In the genomic region with DNA sequence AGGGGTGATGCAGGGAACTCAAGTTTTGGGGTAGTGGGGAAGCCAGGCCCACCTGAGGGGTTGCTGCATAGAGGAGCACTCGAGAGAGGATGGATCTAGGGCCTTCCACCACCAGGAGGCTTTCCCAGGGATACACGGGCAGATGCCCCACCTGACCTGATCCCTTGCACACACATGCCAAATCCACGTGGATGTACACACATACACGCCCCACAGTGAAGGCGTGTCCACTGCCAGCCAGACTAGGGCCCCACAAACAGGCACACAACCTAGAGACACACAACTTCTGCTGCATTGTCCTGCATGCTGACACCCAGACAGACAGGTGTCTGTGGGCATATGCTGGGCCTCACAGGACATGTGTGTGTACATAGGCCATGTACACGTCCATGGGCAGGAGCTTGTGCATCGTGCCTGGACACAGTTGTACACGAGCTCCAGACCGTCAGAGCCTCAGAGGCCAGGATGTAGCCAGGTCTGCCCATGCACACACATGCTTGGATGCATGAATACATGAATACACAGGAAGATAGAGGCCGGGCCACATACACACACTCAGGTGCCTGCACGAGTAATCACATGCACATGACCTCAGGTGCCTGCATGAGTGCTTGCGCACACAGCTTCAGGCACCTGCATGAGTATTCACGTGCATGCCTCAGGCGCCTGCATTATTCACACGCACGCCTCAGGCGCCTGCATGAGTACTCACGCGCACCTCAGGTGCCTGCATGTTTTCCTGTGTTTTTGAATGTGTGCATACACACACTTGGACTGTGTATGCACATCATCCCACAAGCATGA, we compare ENCODE assay signal across 22 cellular contexts. TPM values are rescaled to one million over a fixed set of nuclear protein-coding genes. Genes with fewer than 3 reads are reported as not detected.
DNase-seq lines count a peak whose midpoint lies in the region; ATAC-seq and TF ChIP-seq lines count a peak whose summit lies in the region.
"Had no signal": no experiment of that assay in that cellular context is flagged by ENCODE, and none has a peak within 500 bp of the region (broad histone marks: within the 10 kb centered on the region; RNA-seq: fewer than 3 reads in every experiment).

No MANE protein-coding gene starts in this region.

- no peak overlapping the region for H2BK5ac ChIP-seq in H9 (ENCODE audit: insufficient read length, low read length)

- peaks cover 7% of the 10 kb centered on the region for H3K4me1 Mint-ChIP-seq in T-helper 2 cell treated with Interferon-gamma antibody and Interleukin-4, amounts not matched to agents 5 μg/mL and 100 μg/mL, for 36 hours (ENCODE audit: low read depth)
- H3K4me1 Mint-ChIP-seq in endodermal cell (peaks cover 19% of the 10 kb centered on the region), H9 (peaks cover 16 to 20% of the 10 kb centered on the region in 2 experiments)
- peaks cover 44% of the 10 kb centered on the region for H3K4me1 Mint-ChIP-seq in stimulated activated effector memory CD8-positive, alpha-beta T cell treated with anti-CD3 and anti-CD28 coated beads, Interleukin-12 subunit alpha, Interleukin-12 subunit beta, amount 100 ng/mL, for 72 hours

- no peak overlapping the region for H3K4me3 ChIP-seq in endodermal cell (ENCODE audit: low read length)
- no peak overlapping the region for H3K4me3 ChIP-seq in testis
- H3K4me3 ChIP-seq: BLaER1, esophagus squamous epithelium, gastroesophageal sphincter, ovary had no signal

- no peak overlapping the region for H4K91ac ChIP-seq in H9 (ENCODE audit: insufficient read length, low read depth, low read length)

- H2BK20ac ChIP-seq in H9 (ENCODE audit: low read depth, low read length, poor library complexity, severe bottlenecking) = no peak overlapping the region

- no peak overlapping the region for H3K4ac ChIP-seq in H9 (ENCODE audit: low read depth, low read length)

- peaks cover 72% of the 10 kb centered on the region for H3K36me3 ChIP-seq in endodermal cell (ENCODE audit: control insufficient read depth, insufficient read depth, low read length)
- no peaks in the 10 kb centered on the region for H3K36me3 ChIP-seq in testis (ENCODE audit: low read depth, missing control alignments)
- H3K36me3 ChIP-seq: ovary had no signal

- no peaks in the 10 kb centered on the region for H3K79me2 ChIP-seq in H9 (ENCODE audit: insufficient read depth, low read length)

- no peak overlapping the region for H2BK12ac ChIP-seq in H9 (ENCODE audit: insufficient read length, low read depth, low read length)

- H3K9ac ChIP-seq in endodermal cell (ENCODE audit: extremely low read depth, low read length, poor library complexity, severe bottlenecking) = no peak overlapping the region
- H3K9ac ChIP-seq in H9 (ENCODE audit: extremely low read depth, insufficient read length, low read length) = no peak overlapping the region
- H3K9ac ChIP-seq: BLaER1, SK-N-SH had no signal

- no peak overlapping the region for H3K23ac ChIP-seq in H9 (ENCODE audit: insufficient read length, low read depth, low read length)

- H3K4me2 ChIP-seq in H9 (ENCODE audit: insufficient read depth, insufficient read length, low read length) = no peak overlapping the region
- H3K4me2 ChIP-seq: BLaER1, SK-N-SH had no signal

- H3K4me3 Mint-ChIP-seq in T-helper 2 cell treated with Interferon-gamma antibody and Interleukin-4, amounts not matched to agents 5 μg/mL and 100 μg/mL, for 36 hours = no peak overlapping the region
- H3K4me3 Mint-ChIP-seq in endodermal cell (no peak overlapping the region), H9 (no peak overlapping the region)
- no peak overlapping the region for H3K4me3 Mint-ChIP-seq in stimulated activated effector memory CD8-positive, alpha-beta T cell treated with anti-CD3 and anti-CD28 coated beads, Interleukin-12 subunit alpha, Interleukin-12 subunit beta, amount 100 ng/mL, for 72 hours
- H3K4me3 Mint-ChIP-seq: activated naive CD4-positive, alpha-beta T cell treated with anti-CD3 and anti-CD28 coated beads, Interleukin-2, amount 10 ng/mL, durations not matched to agents 7 days and 5 days had no signal

- 94 to 96% methylated on average over 16 to 19 of the region's 19 CpGs for WGBS in endodermal cell (ENCODE audit: insufficient coverage in 1 of 2, insufficient read length in 1 of 2), 2 experiments
- 80 to 88% methylated on average over 15 to 19 of the region's 19 CpGs for WGBS in testis, 2 donors
- no CpG with 5 or more reads among the region's 19 CpGs for WGBS in H9 (ENCODE audit: extremely low coverage, insufficient read length, low lambda C conversion rate)

- ATAC-seq in activated naive CD4-positive, alpha-beta T cell treated with anti-CD3 and anti-CD28 coated beads, Interleukin-2, amount 50 U/mL, for 72 hours = peak; percentile 9 to 14
- ATAC-seq in stimulated activated effector memory CD8-positive, alpha-beta T cell treated with anti-CD3 and anti-CD28 coated beads, Interleukin-12 subunit alpha, Interleukin-12 subunit beta, amount 100 ng/mL, for 72 hours = no peak
- ATAC-seq: gastroesophageal sphincter, right cardiac atrium had no signal

- H4K8ac ChIP-seq in H9 (replicated peaks; ENCODE audit: insufficient read length, low read depth, low read length) = no peak overlapping the region

- no peaks in the 10 kb centered on the region for H3K27me3 Mint-ChIP-seq in T-helper 2 cell treated with Interferon-gamma antibody and Interleukin-4, amounts not matched to agents 5 μg/mL and 100 μg/mL, for 36 hours (ENCODE audit: low read depth)
- H3K27me3 Mint-ChIP-seq in endodermal cell (ENCODE audit: insufficient read depth) (no peaks in the 10 kb centered on the region), H9 (ENCODE audit: low read depth) (no peaks in the 10 kb centered on the region)
- H3K27me3 Mint-ChIP-seq: activated naive CD4-positive, alpha-beta T cell treated with anti-CD3 and anti-CD28 coated beads, Interleukin-2, amount 10 ng/mL, durations not matched to agents 7 days and 5 days had no signal

- no peaks in the 10 kb centered on the region for H3K9me3 Mint-ChIP-seq in activated naive CD4-positive, alpha-beta T cell treated with anti-CD3 and anti-CD28 coated beads, Interleukin-2, amount 50 U/mL, for 72 hours
- no peaks in the 10 kb centered on the region for H3K9me3 Mint-ChIP-seq in T-helper 2 cell treated with Interferon-gamma antibody and Interleukin-4, amounts not matched to agents 5 μg/mL and 100 μg/mL, for 36 hours
- H3K9me3 Mint-ChIP-seq in endodermal cell (peaks cover 4% of the 10 kb centered on the region), H9 (no peaks in the 10 kb centered on the region; a peak in 1 of 5 replicates)
- H3K9me3 Mint-ChIP-seq in stimulated activated effector memory CD8-positive, alpha-beta T cell treated with anti-CD3 and anti-CD28 coated beads, Interleukin-12 subunit alpha, Interleukin-12 subunit beta, amount 100 ng/mL, for 72 hours = no peaks in the 10 kb centered on the region
- H3K9me3 Mint-ChIP-seq: activated naive CD4-positive, alpha-beta T cell treated with anti-CD3 and anti-CD28 coated beads, Interleukin-2, amount 10 ng/mL, durations not matched to agents 7 days and 5 days had no signal

- no peak overlapping the region for H2AFZ ChIP-seq in H9 (ENCODE audit: low read length)

- peaks cover 13 to 15% of the 10 kb centered on the region in 2 donors for H3K36me3 Mint-ChIP-seq in activated naive CD4-positive, alpha-beta T cell treated with anti-CD3 and anti-CD28 coated beads, Interleukin-2, amount 50 U/mL, for 72 hours
- H3K36me3 Mint-ChIP-seq in T-helper 2 cell treated with Interferon-gamma antibody and Interleukin-4, amounts not matched to agents 5 μg/mL and 100 μg/mL, for 36 hours (ENCODE audit: low read depth) = peaks cover 57% of the 10 kb centered on the region
- H3K36me3 Mint-ChIP-seq in endodermal cell (ENCODE audit: low read depth) (peaks cover 61% of the 10 kb centered on the region), H9 (ENCODE audit: insufficient read depth in 1 of 3, low read depth in 3 of 3) (peaks cover 25 to 71% (median 64%) of the 10 kb centered on the region in 3 experiments)
- peaks cover 100% of the 10 kb centered on the region for H3K36me3 Mint-ChIP-seq in stimulated activated effector memory CD8-positive, alpha-beta T cell treated with anti-CD3 and anti-CD28 coated beads, Interleukin-12 subunit alpha, Interleukin-12 subunit beta, amount 100 ng/mL, for 72 hours

- H4K5ac ChIP-seq in H9 (ENCODE audit: insufficient read length, low read depth, low read length) = no peak overlapping the region

- intact Hi-C loops in testis (cut with DNase I; ENCODE audit: low total_unique reads) = no loop called here

- H3K14ac ChIP-seq in H9 (ENCODE audit: insufficient read depth, low read length) = no peak overlapping the region

- H3T11ph ChIP-seq in H9 (ENCODE audit: low read length) = no peak overlapping the region

- no peaks in the 10 kb centered on the region for H3K27me3 ChIP-seq in endodermal cell (ENCODE audit: control insufficient read depth, insufficient read depth, low read length, poor library complexity, severe bottlenecking)
- no peaks in the 10 kb centered on the region for H3K27me3 ChIP-seq in testis
- H3K27me3 ChIP-seq in H9 (ENCODE audit: insufficient read depth, low read length) = no peaks in the 10 kb centered on the region
- H3K27me3 ChIP-seq: BLaER1, esophagus squamous epithelium, gastroesophageal sphincter, ovary had no signal

- no peaks in the 10 kb centered on the region for H3K79me1 ChIP-seq in H9 (ENCODE audit: insufficient read depth, low read depth, low read length, poor library complexity, severe bottlenecking)

- H2BK120ac ChIP-seq in H9 (ENCODE audit: low read depth, low read length, poor library complexity, severe bottlenecking) = no peak overlapping the region

- H3K27ac ChIP-seq in endodermal cell (ENCODE audit: low read depth, low read length) (no peak overlapping the region), testis (no peak overlapping the region), H9 (ENCODE audit: insufficient read length, low read depth, low read length) (no peak overlapping the region)
- H3K27ac ChIP-seq: BLaER1, esophagus squamous epithelium, gastroesophageal sphincter, ovary, WERI-Rb-1 had no signal

- H3K9me3 ChIP-seq in endodermal cell (ENCODE audit: control insufficient read depth, low read length) (no peaks in the 10 kb centered on the region), testis (no peaks in the 10 kb centered on the region), H9 (ENCODE audit: control insufficient read depth, low read depth, low read length) (no peaks in the 10 kb centered on the region)
- H3K9me3 ChIP-seq: BLaER1, esophagus squamous epithelium, gastroesophageal sphincter, ovary, SK-N-SH had no signal

- H3K4me1 ChIP-seq in endodermal cell (ENCODE audit: control insufficient read depth, insufficient read depth, low read length) = peaks cover 3% of the 10 kb centered on the region
- H3K4me1 ChIP-seq in testis = peaks cover 32% of the 10 kb centered on the region
- no peaks in the 10 kb centered on the region; the same call in 1 of the 2 replicates for H3K4me1 ChIP-seq in H9 (ENCODE audit: insufficient read depth, low read length)

- H3K23me2 ChIP-seq in H9 (ENCODE audit: insufficient read length, low read depth, low read length, poor library complexity, severe bottlenecking) = no peaks in the 10 kb centered on the region

- no peak overlapping the region for H3K56ac ChIP-seq in H9 (ENCODE audit: insufficient read length, low read depth, low read length)

- peak; percentile 17 for TF ChIP-seq CTCF in endodermal cell (conservative IDR thresholded peaks at IDR 0.05)
- no peak for TF ChIP-seq CTCF in testis (IDR thresholded peaks at IDR 0.05)
- no peak for TF ChIP-seq CTCF in H9 (conservative IDR thresholded peaks at IDR 0.05)

- H2BK15ac ChIP-seq in H9 (ENCODE audit: low read depth, low read length) = no peak overlapping the region

- DNase-seq in activated naive CD4-positive, alpha-beta T cell treated with anti-CD3 and anti-CD28 coated beads, Interleukin-2, amount 50 U/mL, for 72 hours (ENCODE audit: low spot score in 2 of 2) = no peak
- DNase-seq in activated naive CD4-positive, alpha-beta T cell treated with anti-CD3 and anti-CD28 coated beads, Interleukin-2, amount 50 U/mL, for 16 hours = no peak
- DNase-seq in T-helper 2 cell treated with Interferon-gamma antibody and Interleukin-4, amounts not matched to agents 5 μg/mL and 100 μg/mL, for 36 hours (ENCODE audit: low spot score) = no peak
- DNase-seq in endodermal cell (no peak), testis (no peak), DMS53 treated with DMSO at 0.1 percent for 48 hours (lab: John Stamatoyannopoulos, UW; ENCODE audit: unreplicated experiment) (no peak), H9 (no peak)
- no peak for DNase-seq in stimulated activated effector memory CD8-positive, alpha-beta T cell treated with anti-CD3 and anti-CD28 coated beads, Interleukin-12 subunit alpha, Interleukin-12 subunit beta, amount 100 ng/mL, for 72 hours (ENCODE audit: low spot score in 2 of 2)
- DNase-seq: activated naive CD4-positive, alpha-beta T cell treated with anti-CD3 and anti-CD28 coated beads, Interleukin-2, amount 10 ng/mL, durations not matched to agents 7 days and 5 days; activated T-cell treated with anti-CD3 and anti-CD28 coated beads for 4 hours; effector CD4-positive, alpha-beta T cell; esophagus squamous epithelium; HCEC 1CT; KG1; NCI-H1436; NCI-H510A treated with DMSO at 0.1 percent for 48 hours; ovary; SK-N-SH; WERI-Rb-1 had no signal

- no peak for TF ChIP-seq POLR2A in testis (IDR thresholded peaks at IDR 0.05)

- peak overlapping the region; percentile 38 to 81 for H3K27ac Mint-ChIP-seq in activated naive CD4-positive, alpha-beta T cell treated with anti-CD3 and anti-CD28 coated beads, Interleukin-2, amount 50 U/mL, for 72 hours
- H3K27ac Mint-ChIP-seq in T-helper 2 cell treated with Interferon-gamma antibody and Interleukin-4, amounts not matched to agents 5 μg/mL and 100 μg/mL, for 36 hours = peak overlapping the region; percentile 7
- H3K27ac Mint-ChIP-seq in endodermal cell (no peak overlapping the region), H9 (no peak overlapping the region)
- peak overlapping the region; percentile 97 for H3K27ac Mint-ChIP-seq in stimulated activated effector memory CD8-positive, alpha-beta T cell treated with anti-CD3 and anti-CD28 coated beads, Interleukin-12 subunit alpha, Interleukin-12 subunit beta, amount 100 ng/mL, for 72 hours
- H3K27ac Mint-ChIP-seq: activated naive CD4-positive, alpha-beta T cell treated with anti-CD3 and anti-CD28 coated beads, Interleukin-2, amount 10 ng/mL, durations not matched to agents 7 days and 5 days had no signal

- H4K20me1 ChIP-seq in H9 (ENCODE audit: control insufficient read depth, insufficient read depth, insufficient read length) = no peaks in the 10 kb centered on the region

- H2AK5ac ChIP-seq in H9 (ENCODE audit: insufficient read length, low read length) = no peak overlapping the region

- H3K18ac ChIP-seq in H9 (ENCODE audit: insufficient read length, low read depth, low read length) = no peak overlapping the region

RNA-seq across cellular contexts. Expression of gene CCDC97, which starts 8.9 kb away (rescaled TPM):
- total RNA-seq in activated naive CD4-positive, alpha-beta T cell treated with anti-CD3 and anti-CD28 coated beads, Interleukin-2, amount 50 U/mL, for 72 hours = 10 to 100 TPM; 24.7 to 43.1 TPM
- total RNA-seq in endodermal cell (10 to 100 TPM; 38.4 to 44.6 TPM), testis (10 to 100 TPM; 36.2 to 40.2 TPM), H9 (2021) (37.2 and 39.4 TPM in 2 replicates)
- polyA plus RNA-seq in endodermal cell (2013, experiment 1 of 2) = 33.6 TPM
- polyA plus RNA-seq in endodermal cell (2013, experiment 2 of 2) = 29.5 TPM
- polyA plus RNA-seq in testis (ENCODE audit: insufficient read depth, low read depth, low replicate concordance) = 57.8 TPM

RNA-seq across cellular contexts. Expression of gene TGFB1, which starts 34.8 kb away (rescaled TPM):
- total RNA-seq in activated naive CD4-positive, alpha-beta T cell treated with anti-CD3 and anti-CD28 coated beads, Interleukin-2, amount 50 U/mL, for 72 hours = 100 to 1,000 TPM in 1 of 2 donors, 10 to 100 TPM in 1; 73.4 to 126 TPM
- total RNA-seq in endodermal cell = 10 to 100 TPM; 56.3 to 60.1 TPM
- 21.7 TPM for polyA plus RNA-seq in endodermal cell (2013, experiment 1 of 2)
- polyA plus RNA-seq in endodermal cell (2013, experiment 2 of 2) = 26.9 TPM
- 10 to 100 TPM; 12.7 to 17.0 TPM for total RNA-seq in testis
- 19.8 TPM for polyA plus RNA-seq in testis (ENCODE audit: insufficient read depth, low read depth, low replicate concordance)
- 30.1 and 31.3 TPM in 2 replicates for total RNA-seq in H9 (2021)

RNA-seq across cellular contexts. Expression of gene B9D2, which starts 45.1 kb away (rescaled TPM):
- total RNA-seq in activated naive CD4-positive, alpha-beta T cell treated with anti-CD3 and anti-CD28 coated beads, Interleukin-2, amount 50 U/mL, for 72 hours = 1 to 10 TPM; 4.7 to 7.8 TPM
- 1 to 10 TPM; 4.5 to 6.2 TPM for total RNA-seq in endodermal cell
- polyA plus RNA-seq in endodermal cell (2013, experiment 1 of 2) = 8.9 TPM
- polyA plus RNA-seq in endodermal cell (2013, experiment 2 of 2) = 12.0 TPM
- 10 to 100 TPM in 1 of 2 donors, 1 to 10 TPM in 1; 6.7 to 13.5 TPM for total RNA-seq in testis
- 14.6 TPM for polyA plus RNA-seq in testis (ENCODE audit: insufficient read depth, low read depth, low replicate concordance)
- 4.8 and 5.2 TPM in 2 replicates for total RNA-seq in H9 (2021)

RNA-seq across cellular contexts. Expression of gene HNRNPUL1, which starts 54.7 kb away (rescaled TPM):
- total RNA-seq in activated naive CD4-positive, alpha-beta T cell treated with anti-CD3 and anti-CD28 coated beads, Interleukin-2, amount 50 U/mL, for 72 hours = 100 to 1,000 TPM; 286 to 496 TPM
- total RNA-seq in endodermal cell = 100 to 1,000 TPM; 211 to 225 TPM
- 216 TPM for polyA plus RNA-seq in endodermal cell (2013, experiment 1 of 2)
- 207 TPM for polyA plus RNA-seq in endodermal cell (2013, experiment 2 of 2)
- 100 to 1,000 TPM; 192 to 197 TPM for total RNA-seq in testis
- polyA plus RNA-seq in testis (ENCODE audit: insufficient read depth, low read depth, low replicate concordance) = 230 TPM
- total RNA-seq in H9 (2021) = 309 and 315 TPM in 2 replicates

RNA-seq across cellular contexts. Expression of gene TMEM91, which starts 57.4 kb away (rescaled TPM):
- total RNA-seq in activated naive CD4-positive, alpha-beta T cell treated with anti-CD3 and anti-CD28 coated beads, Interleukin-2, amount 50 U/mL, for 72 hours = 10 to 100 TPM in 1 of 2 donors, 1 to 10 TPM in 1; 8.2 to 11.0 TPM
- total RNA-seq in endodermal cell = 10 to 100 TPM in 1 of 2 donors, 1 to 10 TPM in 1; 5.7 to 16.5 TPM
- polyA plus RNA-seq in endodermal cell (2013, experiment 1 of 2) = 8.9 TPM
- 10.4 TPM for polyA plus RNA-seq in endodermal cell (2013, experiment 2 of 2)
- total RNA-seq in testis = 10 to 100 TPM; 17.0 to 32.9 TPM
- 33.2 TPM for polyA plus RNA-seq in testis (ENCODE audit: insufficient read depth, low read depth, low replicate concordance)
- 5.7 and 6.1 TPM in 2 replicates for total RNA-seq in H9 (2021)

Comparison
In these comparisons a context has a peak if more than half of its experiments do, and no peak if none do; other contexts are left out.
1. H3K27ac Mint-ChIP-seq: peak in activated naive CD4-positive, alpha-beta T cell treated with anti-CD3 and anti-CD28 coated beads, Interleukin-2, amount 50 U/mL, for 72 hours (2 of 2), T-helper 2 cell treated with Interferon-gamma antibody and Interleukin-4, amounts not matched to agents 5 μg/mL and 100 μg/mL, for 36 hours (single experiment) and stimulated activated effector memory CD8-positive, alpha-beta T cell treated with anti-CD3 and anti-CD28 coated beads, Interleukin-12 subunit alpha, Interleukin-12 subunit beta, amount 100 ng/mL, for 72 hours (single experiment); none in endodermal cell (single experiment) and H9 (0 of 3).